ENCODE assay signal across 17 cellular contexts in genomic region chr11:59728913-59729312, GRCh38. TPM values are rescaled to one million over a fixed set of nuclear protein-coding genes. Genes with fewer than 3 reads are reported as not detected.
DNase-seq lines count a peak whose midpoint lies in the region; ATAC-seq and TF ChIP-seq lines count a peak whose summit lies in the region.
"Had no signal": no experiment of that assay in that cellular context is flagged by ENCODE, and none has a peak within 500 bp of the region (broad histone marks: within the 10 kb centered on the region; RNA-seq: fewer than 3 reads in every experiment).

No MANE protein-coding gene starts in this region.

- H3K27me3 Mint-ChIP-seq in immature natural killer cell (ENCODE audit: low read depth in 3 of 3) = peaks cover 0 to 4% (median 2%) of the 10 kb centered on the region in 3 donors
- H3K27me3 Mint-ChIP-seq: CD4-positive, CD25-positive, alpha-beta regulatory T cell had no signal

- H3K36me3 ChIP-seq in OCI-LY3 (replicated peaks; ENCODE audit: low read depth, low read length) = no peaks in the 10 kb centered on the region
- H3K36me3 ChIP-seq: stomach had no signal

- no peak overlapping the region for H3K27ac ChIP-seq in OCI-LY3 (ENCODE audit: low read length)

- H3K27ac Mint-ChIP-seq in immature natural killer cell = peak overlapping the region; percentile 73 to 94 (median 85)
- H3K27ac Mint-ChIP-seq: CD4-positive, CD25-positive, alpha-beta regulatory T cell had no signal

- no peaks in the 10 kb centered on the region for H4K20me1 ChIP-seq in OCI-LY3 (ENCODE audit: insufficient read depth, low read length)

- peaks cover 17 to 19% of the 10 kb centered on the region in 2 donors for H3K4me1 Mint-ChIP-seq in immature natural killer cell
- H3K4me1 Mint-ChIP-seq: CD4-positive, CD25-positive, alpha-beta regulatory T cell had no signal

- TF ChIP-seq CTCF in OCI-LY3 (IDR thresholded peaks at IDR 0.05; ENCODE audit: low read depth, low read length) = no peak

- peak; percentile 18 to 26 for DNase-seq in AML-193 (lab: John Stamatoyannopoulos, UW)
- DNase-seq in Daoy (ENCODE audit: low read depth) = peak; percentile 9
- peak; percentile 51 to 71 (median 61) for DNase-seq in immature natural killer cell
- no peak for DNase-seq in HUDEP-2 (lab: John Stamatoyannopoulos, UW; ENCODE audit: unreplicated experiment in 76 of 76)
- no peak for DNase-seq in medulla oblongata (ENCODE audit: extremely low spot score)
- no peak for DNase-seq in left colon
- DNase-seq: amniotic stem cell, stomach, T1000 had no signal

- H3K4me2 ChIP-seq in OCI-LY3 (ENCODE audit: low read length) = no peak overlapping the region

- peak overlapping the region in 4 of 5 donors; percentile 17 to 55 (median 22) for H3K4me3 Mint-ChIP-seq in immature natural killer cell
- H3K4me3 Mint-ChIP-seq: CD4-positive, CD25-positive, alpha-beta regulatory T cell had no signal

- ATAC-seq in GM18511 (IDR thresholded peaks at IDR 0.05; ENCODE audit: unreplicated experiment) (no peak), left colon (no peak)
- ATAC-seq: Panc1 had no signal

- peak overlapping the region; percentile 57; the same call in 1 of the 2 replicates for H2AFZ ChIP-seq in OCI-LY3 (ENCODE audit: low read depth, low read length)

- intact Hi-C loops in left colon (cut with DNase I, micrococcal nuclease) = no loop called here

- no peaks in the 10 kb centered on the region for H3K4me1 ChIP-seq in OCI-LY3 (ENCODE audit: low read length)
- H3K4me1 ChIP-seq: stomach had no signal

- H3K9ac ChIP-seq in OCI-LY3 (ENCODE audit: low read length) = no peak overlapping the region

- peaks cover 0 to 3% (median 0%) of the 10 kb centered on the region in 6 donors for H3K9me3 Mint-ChIP-seq in immature natural killer cell

- H3K9me3 ChIP-seq in OCI-LY3 (ENCODE audit: insufficient read depth, low read length) = no peaks in the 10 kb centered on the region
- H3K9me3 ChIP-seq: stomach had no signal

- H3K27me3 ChIP-seq in OCI-LY3 (ENCODE audit: low read depth, low read length) = no peaks in the 10 kb centered on the region
- H3K27me3 ChIP-seq: stomach had no signal

- no peaks in the 10 kb centered on the region for H3K36me3 Mint-ChIP-seq in immature natural killer cell
- H3K36me3 Mint-ChIP-seq: CD4-positive, CD25-positive, alpha-beta regulatory T cell had no signal

- no peak overlapping the region for H3K4me3 ChIP-seq in OCI-LY3 (ENCODE audit: low read length)
- H3K4me3 ChIP-seq: stomach had no signal

- no peaks in the 10 kb centered on the region for H3K79me2 ChIP-seq in OCI-LY3 (ENCODE audit: low read length)

RNA-seq across cellular contexts. Expression of gene OR10V1, which starts 15.3 kb away (rescaled TPM):
- not detected in 2 replicates for total RNA-seq in Daoy (2014; rRNA removed; shearing (Covaris generic))
- polyA plus RNA-seq in immature natural killer cell = not detected
- total RNA-seq in left colon = not detected
- total RNA-seq: CD4-positive, CD25-positive, alpha-beta regulatory T cell; dermis microvascular lymphatic vessel endothelial cell; G401; H1; MCF 10A; stomach had no signal
- polyA plus RNA-seq: CD4-positive, CD25-positive, alpha-beta regulatory T cell; H1; stomach had no signal

RNA-seq across cellular contexts. Expression of gene STX3, which starts 26.3 kb away (rescaled TPM):
- 21.3 and 22.1 TPM in 2 replicates for total RNA-seq in Daoy (2014; rRNA removed; shearing (Covaris generic))
- polyA plus RNA-seq in immature natural killer cell = 1 to 10 TPM; 3.1 to 9.6 (median 7.0) TPM
- total RNA-seq in left colon = 100 to 1,000 TPM in 1 of 2 donors, 10 to 100 TPM in 1; 83.8 to 133 TPM

Comparison
In these comparisons a context has a peak if more than half of its experiments do, and no peak if none do; other contexts are left out.
1. DNase-seq: peak in AML-193 (2 of 2), Daoy (single experiment) and immature natural killer cell (3 of 3); none in HUDEP-2 (0 of 76), medulla oblongata (single experiment) and left colon (0 of 2).